ENCODE assay signal across 1 cellular context in the genomic region with DNA sequence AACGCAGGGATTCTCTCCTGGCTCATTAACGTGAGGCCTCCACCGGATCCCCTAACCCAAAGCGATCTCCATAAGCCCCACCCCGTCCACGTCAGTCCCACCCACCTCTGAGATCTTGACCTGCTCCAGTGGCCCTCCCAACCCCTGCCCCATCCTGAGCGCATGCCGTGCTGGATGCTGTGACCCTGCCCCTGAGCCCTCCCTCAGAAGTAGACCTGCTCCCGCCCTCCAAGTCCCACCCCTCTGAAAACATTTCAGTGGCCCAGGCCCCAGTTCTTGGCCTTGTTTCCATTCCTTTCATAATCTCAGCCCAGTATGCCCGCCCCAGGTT.
TF ChIP-seq lines count a peak whose summit lies in the region.

No MANE protein-coding gene starts in this region.

TF ChIP-seq in H1, 55 proteins besides CTCF, POLR2A, EP300 and RAD21:
- peak; percentile 65; the same call in 1 of the 2 replicates for TF ChIP-seq SP1 (IDR thresholded peaks at IDR 0.05; ENCODE audit: low read depth, low read length)
- peak; percentile 60; the same call in 1 of the 2 replicates for TF ChIP-seq MAX (IDR thresholded peaks at IDR 0.05)
- TF ChIP-seq, protein P1, sequence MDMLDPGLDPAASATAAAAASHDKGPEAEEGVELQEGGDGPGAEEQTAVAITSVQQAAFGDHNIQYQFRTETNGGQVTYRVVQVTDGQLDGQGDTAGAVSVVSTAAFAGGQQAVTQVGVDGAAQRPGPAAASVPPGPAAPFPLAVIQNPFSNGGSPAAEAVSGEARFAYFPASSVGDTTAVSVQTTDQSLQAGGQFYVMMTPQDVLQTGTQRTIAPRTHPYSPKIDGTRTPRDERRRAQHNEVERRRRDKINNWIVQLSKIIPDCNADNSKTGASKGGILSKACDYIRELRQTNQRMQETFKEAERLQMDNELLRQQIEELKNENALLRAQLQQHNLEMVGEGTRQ (IDR thresholded peaks at IDR 0.05; ENCODE audit: low read length), result no peak
- TF ChIP-seq, protein P2, sequence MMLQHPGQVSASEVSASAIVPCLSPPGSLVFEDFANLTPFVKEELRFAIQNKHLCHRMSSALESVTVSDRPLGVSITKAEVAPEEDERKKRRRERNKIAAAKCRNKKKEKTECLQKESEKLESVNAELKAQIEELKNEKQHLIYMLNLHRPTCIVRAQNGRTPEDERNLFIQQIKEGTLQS (IDR thresholded peaks at IDR 0.05; ENCODE audit: insufficient read depth, low read depth, low read length), result no peak
- TF ChIP-seq ASH2L (IDR thresholded peaks at IDR 0.05; ENCODE audit: low read length), result no peak
